In the genomic region with DNA sequence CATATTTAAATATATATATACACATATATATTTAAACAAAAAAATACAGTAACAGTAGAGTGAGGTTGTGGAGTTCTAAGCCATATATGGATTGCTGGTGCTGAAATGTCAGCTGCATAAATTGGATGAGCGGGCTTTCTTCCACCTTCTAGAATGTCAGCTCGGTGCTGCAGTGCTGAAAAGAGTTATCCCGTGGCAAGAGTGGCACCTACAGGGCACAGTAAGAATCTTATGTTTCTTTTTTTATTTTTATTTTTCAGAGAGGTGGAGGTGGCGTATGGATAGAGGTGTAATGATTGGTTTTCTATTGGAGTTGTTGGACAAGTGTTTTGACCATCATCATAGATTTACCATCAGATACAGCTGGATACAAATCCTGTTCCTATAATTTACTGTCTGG, we compare ENCODE assay signal across 8 cellular contexts.
DNase-seq lines count a peak whose midpoint lies in the region; ATAC-seq and TF ChIP-seq lines count a peak whose summit lies in the region.

No MANE protein-coding gene starts in this region.

- POLR2A ChIA-PET in BJ (lab: Charles Lee) = no interaction called here

- CTCF ChIA-PET in BJ (lab: Yijun Ruan, JAX) = interaction anchor here (0.6 to 10.5 kb wide), 19 partner anchors 9 to 453 kb away, joined by 3 to 591 read pairs (median 3); no protein-coding TSS in a partner anchor

- ATAC-seq in GM21529 (IDR thresholded peaks at IDR 0.05; ENCODE audit: unreplicated experiment) (no peak), GM19035 (IDR thresholded peaks at IDR 0.05; ENCODE audit: unreplicated experiment) (no peak)

- 16 to 27% (median 20%) methylated on average over 4 of the region's 4 CpGs for WGBS in spleen, 5 donors

- H3K27me3 ChIP-seq in BJ (ENCODE audit: control insufficient read depth, insufficient read depth, low read length) = peaks cover 2% of the 10 kb centered on the region; the same call in 1 of the 2 replicates
- H3K27me3 ChIP-seq in spleen (replicated peaks in 1 of 7) = no peaks in the 10 kb centered on the region

- peak; percentile 43 for TF ChIP-seq CTCF in BJ (IDR thresholded peaks at IDR 0.05; ENCODE audit: insufficient read depth, low read depth, low read length)
- TF ChIP-seq CTCF in spleen (IDR thresholded peaks at IDR 0.05 in 8 of 11, conservative IDR thresholded peaks at IDR 0.05 in 3 of 11) = peak in 9 of 11 experiments; percentile 26 to 76 (median 46)

- H3K4me3 ChIP-seq in BJ (ENCODE audit: low read depth, low read length) (no peak overlapping the region), spleen (no peak overlapping the region)

- intact Hi-C loops in spleen (cut with DNase I; ENCODE audit: low total_unique reads) = loop anchor here (5.0 to 10.0 kb wide), 2 partner anchors 91 to 159 kb away; a partner anchor contains a TSS

- H3K36me3 ChIP-seq in BJ (ENCODE audit: control insufficient read depth, insufficient read depth, low read length) (no peaks in the 10 kb centered on the region), spleen (no peaks in the 10 kb centered on the region)

- TF ChIP-seq POLR2A in spleen (IDR thresholded peaks at IDR 0.05) = no peak

- no peak overlapping the region for H3K27ac ChIP-seq in spleen

- H3K4me1 ChIP-seq in spleen = peaks cover 5 to 27% (median 9%) of the 10 kb centered on the region in 6 donors

- DNase-seq in BJ (ENCODE audit: low read depth) (no peak), H4 (ENCODE audit: low spot score) (peak; percentile 76), NCI-H2227 treated with DMSO at 0.1 percent for 48 hours (lab: John Stamatoyannopoulos, UW) (peak; percentile 83), anterior cingulate cortex (lab: John Stamatoyannopoulos, UW) (peak in 40 of 58 donors; percentile 3 to 83 (median 32)), iPS-NIHi7 (ENCODE audit: extremely low spot score) (peak; percentile 30), spleen (no peak)

- no peaks in the 10 kb centered on the region for H3K9me3 ChIP-seq in spleen

Comparison
In these comparisons a context has a peak if more than half of its experiments do, and no peak if none do; other contexts are left out.
1. DNase-seq: peak in H4 (single experiment), NCI-H2227 treated with DMSO at 0.1 percent for 48 hours (single experiment), anterior cingulate cortex (40 of 58) and iPS-NIHi7 (single experiment); none in BJ (single experiment) and spleen (single experiment).